ENCODE assay signal across 27 cellular contexts in the genomic region with DNA sequence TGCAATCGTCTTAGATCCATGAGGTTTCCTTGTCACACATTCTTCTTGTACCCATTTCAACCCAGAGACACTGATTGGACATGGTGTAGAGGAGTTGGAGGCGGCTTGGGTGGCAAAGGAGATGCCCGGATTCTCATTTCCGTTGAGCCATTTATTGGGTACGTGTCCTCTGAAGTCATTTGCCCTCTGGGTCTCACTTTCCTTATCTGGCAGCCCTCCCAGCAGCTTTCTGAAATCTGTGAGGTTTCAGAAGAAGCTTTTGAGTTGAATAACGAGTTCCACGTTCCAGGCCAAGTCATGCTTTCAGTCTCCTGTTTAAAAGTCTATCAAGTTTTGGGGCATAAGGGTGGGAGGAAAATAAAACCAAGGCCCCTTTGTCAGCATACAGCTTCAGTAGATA.
DNase-seq lines count a peak whose midpoint lies in the region; ATAC-seq and TF ChIP-seq lines count a peak whose summit lies in the region.
"Had no signal": no experiment of that assay in that cellular context is flagged by ENCODE, and none has a peak within 500 bp of the region (broad histone marks: within the 10 kb centered on the region; RNA-seq: fewer than 3 reads in every experiment).

No MANE protein-coding gene starts in this region.

- peaks cover 2% of the 10 kb centered on the region for H3K36me3 ChIP-seq in fibroblast of lung (ENCODE audit: control insufficient read depth, insufficient read depth, low read length)
- H3K36me3 ChIP-seq in skeletal muscle satellite cell (ENCODE audit: insufficient read depth, low read length), result no peaks in the 10 kb centered on the region
- H3K36me3 ChIP-seq in CD8-positive, alpha-beta memory T cell (ENCODE audit: insufficient read depth, low read length), result no peaks in the 10 kb centered on the region
- H3K36me3 ChIP-seq: SJSA1, transverse colon had no signal

- peaks cover 0 to 78% (median 18%) of the 10 kb centered on the region in 3 donors for H3K36me3 Mint-ChIP-seq in CD8-positive, alpha-beta memory T cell
- H3K36me3 Mint-ChIP-seq: IgD-negative memory B cell, mesothelial cell of epicardium had no signal

- H3K9me3 Mint-ChIP-seq in CD8-positive, alpha-beta memory T cell, result no peaks in the 10 kb centered on the region
- H3K9me3 Mint-ChIP-seq: activated T-helper 17 cell treated with anti-CD3 and anti-CD28 coated beads, Interleukin-2, amount 50 U/mL, for 72 hours; IgD-negative memory B cell; mesothelial cell of epicardium; naive thymus-derived CD4-positive, alpha-beta T cell had no signal

- no peak overlapping the region for H3K4me2 ChIP-seq in fibroblast of lung (ENCODE audit: extremely low read depth, insufficient read depth, low read length)
- peak overlapping the region; percentile 13 for H3K4me2 ChIP-seq in skeletal muscle satellite cell (ENCODE audit: low read length)
- H3K4me2 ChIP-seq: BLaER1 treated with 17β-estradiol and CSF1 and Interleukin-3, amounts not matched to agents 10 nM and 100 nM had no signal

- H3K4me1 Mint-ChIP-seq in CD8-positive, alpha-beta memory T cell, result peaks cover 23 to 35% (median 30%) of the 10 kb centered on the region in 3 donors

- peak overlapping the region in 1 of 8 donors; percentile 19 for H3K27ac Mint-ChIP-seq in CD8-positive, alpha-beta memory T cell
- H3K27ac Mint-ChIP-seq: mesothelial cell of epicardium had no signal

- ATAC-seq in HG02981 (IDR thresholded peaks at IDR 0.05; ENCODE audit: unreplicated experiment) (no peak), GM21360 (IDR thresholded peaks at IDR 0.05; ENCODE audit: unreplicated experiment) (no peak)
- ATAC-seq: activated T-helper 17 cell treated with anti-CD3 and anti-CD28 coated beads, Interleukin-2, amount 50 U/mL, for 72 hours; naive thymus-derived CD4-positive, alpha-beta T cell had no signal

- H3K9ac ChIP-seq in fibroblast of lung (ENCODE audit: insufficient read depth, low read length) (no peak overlapping the region), skeletal muscle satellite cell (ENCODE audit: low read depth, low read length) (no peak overlapping the region)
- H3K9ac ChIP-seq: BLaER1 treated with 17β-estradiol and CSF1 and Interleukin-3, amounts not matched to agents 10 nM and 100 nM had no signal

- DNase-seq in DMS79 treated with DMSO at 0.1 percent for 48 hours (lab: John Stamatoyannopoulos, UW), result peak; percentile 19
- DNase-seq in M059J (ENCODE audit: low read depth), result peak; percentile 93
- no peak for DNase-seq in fibroblast of lung (ENCODE audit: low read depth in 2 of 2)
- no peak for DNase-seq in hypothalamus (lab: John Stamatoyannopoulos, UW)
- no peak for DNase-seq in CD8-positive, alpha-beta memory T cell
- DNase-seq: activated CD4-positive, alpha-beta T cell treated with anti-CD3 and anti-CD28 coated beads, Interleukin-2, amount 50 U/mL, for 48 hours; activated CD8-positive, alpha-beta memory T cell treated with anti-CD3 and anti-CD28 coated beads, Interleukin-2, amount 50 U/mL, for 48 hours; activated naive CD4-positive, alpha-beta T cell treated with anti-CD3 and anti-CD28 coated beads, Interleukin-2, amount 50 U/mL, for 16 hours; amniotic stem cell; COR-L47; effector CD8-positive, alpha-beta T cell; erythroblast; naive thymus-derived CD4-positive, alpha-beta T cell; NCI-H1092 treated with DMSO at 0.1 percent for 48 hours; NCI-H2029; NCI-H2227 treated with DMSO at 0.1 percent for 48 hours; small intestine; stimulated activated CD4-positive, alpha-beta T cell treated with anti-CD3 and anti-CD28 coated beads, Interleukin-2, amount 100 ng/mL, for 24 hours; transverse colon had no signal

- POLR2A ChIA-PET in CD8-positive, alpha-beta memory T cell (lab: Charles Lee), result no interaction called here

- H3K4me3 ChIP-seq in fibroblast of lung (replicated peaks in 1 of 4; ENCODE audit: control extremely low read depth in 1 of 4, insufficient read depth in 1 of 4, low read depth in 3 of 4, low read length in 4 of 4) (no peak overlapping the region), skeletal muscle satellite cell (ENCODE audit: low read length) (no peak overlapping the region)
- no peak overlapping the region for H3K4me3 ChIP-seq in CD8-positive, alpha-beta memory T cell (ENCODE audit: low read length)
- H3K4me3 ChIP-seq: BLaER1 treated with 17β-estradiol and CSF1 and Interleukin-3, amounts not matched to agents 10 nM and 100 nM; SJSA1; transverse colon had no signal

- H3K9me3 ChIP-seq in fibroblast of lung (ENCODE audit: control insufficient read depth, insufficient read depth, low read depth, low read length) (no peaks in the 10 kb centered on the region), skeletal muscle satellite cell (replicated peaks; ENCODE audit: low read length) (no peaks in the 10 kb centered on the region)
- no peaks in the 10 kb centered on the region for H3K9me3 ChIP-seq in CD8-positive, alpha-beta memory T cell (ENCODE audit: low read length)
- H3K9me3 ChIP-seq: BLaER1 treated with 17β-estradiol and CSF1 and Interleukin-3, amounts not matched to agents 10 nM and 100 nM; SJSA1; transverse colon had no signal

- H3K4me3 Mint-ChIP-seq in CD8-positive, alpha-beta memory T cell, result no peak overlapping the region
- H3K4me3 Mint-ChIP-seq: activated T-helper 17 cell treated with anti-CD3 and anti-CD28 coated beads, Interleukin-2, amount 50 U/mL, for 72 hours; IgD-negative memory B cell; mesothelial cell of epicardium; naive thymus-derived CD4-positive, alpha-beta T cell had no signal

- H3K27me3 Mint-ChIP-seq in CD8-positive, alpha-beta memory T cell, result no peaks in the 10 kb centered on the region
- H3K27me3 Mint-ChIP-seq: activated T-helper 17 cell treated with anti-CD3 and anti-CD28 coated beads, Interleukin-2, amount 50 U/mL, for 72 hours; IgD-negative memory B cell; naive thymus-derived CD4-positive, alpha-beta T cell had no signal

- CTCF ChIA-PET in CD8-positive, alpha-beta memory T cell (lab: Charles Lee), result no interaction called here

- TF ChIP-seq CTCF in fibroblast of lung (conservative IDR thresholded peaks at IDR 0.05 in 1 of 2, IDR thresholded peaks at IDR 0.05 in 1 of 2; ENCODE audit: low read depth in 1 of 2, low read length in 2 of 2), result no peak

- peak overlapping the region; percentile 1 for H3K27ac ChIP-seq in fibroblast of lung (ENCODE audit: insufficient read depth, low read length)
- no peak overlapping the region for H3K27ac ChIP-seq in CD8-positive, alpha-beta memory T cell (ENCODE audit: low read depth, low read length)
- H3K27ac ChIP-seq: BLaER1 treated with 17β-estradiol and CSF1 and Interleukin-3, amounts not matched to agents 10 nM and 100 nM; SJSA1; transverse colon had no signal

- no peaks in the 10 kb centered on the region for H3K79me2 ChIP-seq in fibroblast of lung (ENCODE audit: control insufficient read depth, insufficient read depth, low read length)

- H3K27me3 ChIP-seq in fibroblast of lung (ENCODE audit: control insufficient read depth, insufficient read depth, low read length), result no peaks in the 10 kb centered on the region
- H3K27me3 ChIP-seq in skeletal muscle satellite cell (ENCODE audit: control insufficient read depth, insufficient read depth, low read length), result no peaks in the 10 kb centered on the region
- H3K27me3 ChIP-seq in CD8-positive, alpha-beta memory T cell (ENCODE audit: insufficient read depth, low read length, poor library complexity, severe bottlenecking), result no peaks in the 10 kb centered on the region
- H3K27me3 ChIP-seq: BLaER1 treated with 17β-estradiol and CSF1 and Interleukin-3, amounts not matched to agents 10 nM and 100 nM; transverse colon had no signal

- no peak overlapping the region for H2AFZ ChIP-seq in fibroblast of lung (ENCODE audit: low read length)

- no peaks in the 10 kb centered on the region for H4K20me1 ChIP-seq in fibroblast of lung (ENCODE audit: control insufficient read depth, extremely low read depth, insufficient read depth, low read length)

- H3K4me1 ChIP-seq in fibroblast of lung (ENCODE audit: control insufficient read depth, extremely low read depth, insufficient read depth, low read length) (peaks cover 35% of the 10 kb centered on the region), skeletal muscle satellite cell (ENCODE audit: control insufficient read depth, insufficient read depth, low read length) (peaks cover 42% of the 10 kb centered on the region)
- peaks cover 21% of the 10 kb centered on the region for H3K4me1 ChIP-seq in CD8-positive, alpha-beta memory T cell (ENCODE audit: insufficient read depth, low read length)

Comparison
In these comparisons a context has a peak if more than half of its experiments do, and no peak if none do; other contexts are left out.
1. DNase-seq: peak in DMS79 treated with DMSO at 0.1 percent for 48 hours (single experiment) and M059J (single experiment); none in fibroblast of lung (0 of 2), hypothalamus (0 of 51) and CD8-positive, alpha-beta memory T cell (0 of 5).